22 cellular contexts compared by ENCODE assay signal in genomic region chr19:30927705-30928104, GRCh38.
"Had no signal": no experiment of that assay in that cellular context is flagged by ENCODE, and none has a peak within 500 bp of the region (broad histone marks: within the 10 kb centered on the region; RNA-seq: fewer than 3 reads in every experiment).

No MANE protein-coding gene starts in this region.

- H3K9me3 ChIP-seq: colonic mucosa, gastrocnemius medialis had no signal

- H3K4me1 ChIP-seq: colonic mucosa, esophagus squamous epithelium, foreskin keratinocyte, gastrocnemius medialis, gastroesophageal sphincter, heart left ventricle, heart right ventricle had no signal

- H3K36me3 ChIP-seq: colonic mucosa, esophagus squamous epithelium, gastrocnemius medialis, gastroesophageal sphincter, heart left ventricle, heart right ventricle had no signal

- H3K27ac ChIP-seq: colonic mucosa, coronary artery, dorsolateral prefrontal cortex, epithelial cell of prostate, esophagus squamous epithelium, foreskin keratinocyte, gastrocnemius medialis, gastroesophageal sphincter, heart left ventricle, heart right ventricle had no signal

- DNase-seq: colonic mucosa; cortex of kidney; dermis blood vessel endothelial cell; dorsolateral prefrontal cortex; effector CD4-positive, alpha-beta T cell; effector CD8-positive, alpha-beta T cell; effector memory CD4-positive, alpha-beta T cell; effector memory CD8-positive, alpha-beta T cell; endodermal cell; erythroblast; esophagus squamous epithelium; foreskin fibroblast; foreskin keratinocyte; foreskin melanocyte; gastrocnemius medialis; glutamatergic neuron; head of caudate nucleus; heart left ventricle; heart right ventricle had no signal

- H3K4me3 ChIP-seq: colonic mucosa, coronary artery, dorsolateral prefrontal cortex, esophagus squamous epithelium, gastrocnemius medialis, gastroesophageal sphincter, heart left ventricle, heart right ventricle had no signal

- H3K27me3 ChIP-seq: colonic mucosa, esophagus squamous epithelium, foreskin keratinocyte, gastrocnemius medialis had no signal
